In the genomic region with DNA sequence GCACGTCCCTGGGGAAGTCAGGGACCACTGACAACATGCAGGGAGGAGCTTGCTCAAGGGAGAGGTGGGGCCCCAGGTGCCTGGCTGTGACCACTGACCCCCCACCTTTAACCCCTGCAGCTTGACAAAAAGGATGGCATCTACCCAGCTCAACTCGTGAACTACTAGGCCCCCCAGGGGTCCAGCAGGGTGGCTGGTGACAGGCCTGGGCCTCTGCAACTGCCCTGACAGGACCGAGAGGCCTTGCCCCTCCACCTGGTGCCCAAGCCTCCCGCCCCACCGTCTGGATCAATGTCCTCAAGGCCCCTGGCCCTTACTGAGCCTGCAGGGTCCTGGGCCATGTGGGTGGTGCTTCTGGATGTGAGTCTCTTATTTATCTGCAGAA, we compare ENCODE assay signal across 18 cellular contexts. TPM values are rescaled to one million over a fixed set of nuclear protein-coding genes. Genes with fewer than 3 reads are reported as not detected.
DNase-seq lines count a peak whose midpoint lies in the region; ATAC-seq lines count a peak whose summit lies in the region.
"Had no signal": no experiment of that assay in that cellular context is flagged by ENCODE, and none has a peak within 500 bp of the region (broad histone marks: within the 10 kb centered on the region; RNA-seq: fewer than 3 reads in every experiment).

No MANE protein-coding gene starts in this region.

- H3K27ac ChIP-seq in aorta (ENCODE audit: low read depth in 1 of 2, low read length in 2 of 2) = no peak overlapping the region
- H3K27ac ChIP-seq: KMS-11 had no signal

- no peak overlapping the region for H3K27ac Mint-ChIP-seq in natural killer cell treated with Interleukin-12 subunit alpha and Interleukin-12 subunit beta and Interleukin-15 and Interleukin-18, amount 100 ng/mL, for 72 hours
- H3K27ac Mint-ChIP-seq: activated CD8-positive, alpha-beta T cell treated with anti-CD3 and anti-CD28 coated beads for 36 hours; activated T-helper 2 cell treated with anti-CD3 and anti-CD28 coated beads, Interferon-gamma antibody, Interleukin-2, Interleukin-4, amounts not matched to agents 10 μg/mL and 5 μg/mL and 100 μg/mL, durations not matched to agents 14 hours and 24 hours and 36 hours; dendritic cell treated with granulocyte-macrophage colony-stimulating factor and Interleukin-4, amounts not matched to agents 40 ng/mL and 50 ng/mL, for 4 days had no signal

- H3K36me3 ChIP-seq in aorta (ENCODE audit: control insufficient read depth in 1 of 2, insufficient read depth in 2 of 2, low read length in 1 of 2) = no peaks in the 10 kb centered on the region

- no peaks in the 10 kb centered on the region for H3K4me1 ChIP-seq in aorta (ENCODE audit: control insufficient read depth in 1 of 2, insufficient read depth in 2 of 2, low read length in 2 of 2)

- ATAC-seq in Right ventricle myocardium inferior = no peak
- no peak for ATAC-seq in left cardiac atrium
- peak; percentile 4 for ATAC-seq in esophagus mucosa
- no peak for ATAC-seq in natural killer cell treated with Interleukin-12 subunit alpha and Interleukin-12 subunit beta and Interleukin-15 and Interleukin-18, amount 100 ng/mL, for 72 hours
- no peak for ATAC-seq in aorta (ENCODE audit: low FRiP score)
- ATAC-seq: activated CD8-positive, alpha-beta T cell treated with anti-CD3 and anti-CD28 coated beads for 36 hours had no signal

- no peaks in the 10 kb centered on the region for H3K9me3 ChIP-seq in aorta (ENCODE audit: control insufficient read depth, low read length)
- H3K9me3 ChIP-seq: Caco-2 had no signal

- intact Hi-C loops in Right ventricle myocardium inferior (cut with DNase I) (loop anchor here (10.0 kb wide), 1 partner anchor 373 kb away; a partner anchor contains a TSS), left cardiac atrium (cut with DNase I) (loop anchor here in 1 of 2 donors (5.0 kb wide), 1 partner anchor 91 kb away; no protein-coding TSS in a partner anchor), aorta (cut with DNase I) (loop anchor here (2.0 to 10.0 kb wide), 3 partner anchors 69 to 373 kb away; a partner anchor contains a TSS)

- 72 to 78% methylated on average over 5 of the region's 5 CpGs for WGBS in aorta, 2 donors

- H3K36me3 Mint-ChIP-seq in natural killer cell treated with Interleukin-12 subunit alpha and Interleukin-12 subunit beta and Interleukin-15 and Interleukin-18, amount 100 ng/mL, for 72 hours = no peaks in the 10 kb centered on the region

- H3K4me3 ChIP-seq in aorta (ENCODE audit: low read length in 2 of 2) = no peak overlapping the region

- H3K27me3 ChIP-seq in aorta (ENCODE audit: control insufficient read depth in 1 of 2, insufficient read depth in 2 of 2, low read length in 1 of 2) = no peaks in the 10 kb centered on the region

- no peaks in the 10 kb centered on the region for H3K27me3 Mint-ChIP-seq in natural killer cell treated with Interleukin-12 subunit alpha and Interleukin-12 subunit beta and Interleukin-15 and Interleukin-18, amount 100 ng/mL, for 72 hours
- H3K27me3 Mint-ChIP-seq: activated CD8-positive, alpha-beta T cell treated with anti-CD3 and anti-CD28 coated beads for 36 hours had no signal

- H3K4me1 Mint-ChIP-seq in natural killer cell treated with Interleukin-12 subunit alpha and Interleukin-12 subunit beta and Interleukin-15 and Interleukin-18, amount 100 ng/mL, for 72 hours (ENCODE audit: low read depth in 2 of 2) = peaks cover 5 to 7% of the 10 kb centered on the region in 2 donors

- H3K4me3 Mint-ChIP-seq in natural killer cell treated with Interleukin-12 subunit alpha and Interleukin-12 subunit beta and Interleukin-15 and Interleukin-18, amount 100 ng/mL, for 72 hours = no peak overlapping the region
- H3K4me3 Mint-ChIP-seq: activated CD8-positive, alpha-beta T cell treated with anti-CD3 and anti-CD28 coated beads for 36 hours; dendritic cell treated with granulocyte-macrophage colony-stimulating factor and Interleukin-4, amounts not matched to agents 40 ng/mL and 50 ng/mL, for 4 days had no signal

- DNase-seq in Right ventricle myocardium inferior (ENCODE audit: missing footprints) = peak; percentile 66
- DNase-seq in left cardiac atrium = no peak
- peak; percentile 46 for DNase-seq in natural killer cell treated with Interleukin-12 subunit alpha and Interleukin-12 subunit beta and Interleukin-15 and Interleukin-18, amount 100 ng/mL, for 72 hours (ENCODE audit: low spot score)
- peak; percentile 42 to 74 for DNase-seq in aorta
- DNase-seq in cerebellum (ENCODE audit: low spot score) = no peak
- DNase-seq in HuH-7 (ENCODE audit: low spot score) = no peak
- DNase-seq in NCI-H1436 (lab: John Stamatoyannopoulos, UW) = no peak
- DNase-seq: activated CD8-positive, alpha-beta T cell treated with anti-CD3 and anti-CD28 coated beads for 36 hours; amygdala; Caco-2; GF-D8; NCI-H1436 treated with DMSO at 0.1 percent for 48 hours; NCI-H345; stimulated activated CD4-positive, alpha-beta T cell treated with anti-CD3 and anti-CD28 coated beads, Interleukin-4, amount 100 ng/mL, for 4 hours had no signal

- no peaks in the 10 kb centered on the region for H3K9me3 Mint-ChIP-seq in natural killer cell treated with Interleukin-12 subunit alpha and Interleukin-12 subunit beta and Interleukin-15 and Interleukin-18, amount 100 ng/mL, for 72 hours
- H3K9me3 Mint-ChIP-seq: activated CD8-positive, alpha-beta T cell treated with anti-CD3 and anti-CD28 coated beads for 36 hours; activated T-helper 2 cell treated with anti-CD3 and anti-CD28 coated beads, Interferon-gamma antibody, Interleukin-2, Interleukin-4, amounts not matched to agents 10 μg/mL and 5 μg/mL and 100 μg/mL, durations not matched to agents 14 hours and 24 hours and 36 hours; dendritic cell treated with granulocyte-macrophage colony-stimulating factor and Interleukin-4, amounts not matched to agents 40 ng/mL and 50 ng/mL, for 4 days had no signal

RNA-seq across cellular contexts. Expression of a gene that starts 26.3 kb away (rescaled TPM):
- total RNA-seq in Right ventricle myocardium inferior (17.6 TPM), left cardiac atrium (10 to 100 TPM; 24.9 to 38.9 TPM), esophagus mucosa (26.4 TPM), aorta (10 to 100 TPM; 25.4 to 26.6 TPM), cerebellum (60.3 TPM)
- 10 to 100 TPM; 14.8 to 48.9 TPM for total RNA-seq in natural killer cell treated with Interleukin-12 subunit alpha and Interleukin-12 subunit beta and Interleukin-15 and Interleukin-18, amount 100 ng/mL, for 72 hours
- 100 to 1,000 TPM in 1 of 2 donors, 10 to 100 TPM in 1; 33.7 to 101 TPM for polyA plus RNA-seq in aorta

RNA-seq across cellular contexts. Expression of a gene that starts 34.3 kb away (rescaled TPM):
- total RNA-seq in Right ventricle myocardium inferior = 25.4 TPM
- total RNA-seq in left cardiac atrium = 10 to 100 TPM; 20.5 to 22.7 TPM
- 51.4 TPM for total RNA-seq in esophagus mucosa
- total RNA-seq in natural killer cell treated with Interleukin-12 subunit alpha and Interleukin-12 subunit beta and Interleukin-15 and Interleukin-18, amount 100 ng/mL, for 72 hours = 10 to 100 TPM; 42.6 to 46.9 TPM
- total RNA-seq in aorta = 10 to 100 TPM; 27.1 to 36.4 TPM
- 10 to 100 TPM in 1 of 2 donors, 1 to 10 TPM in 1; 7.4 to 17.6 TPM for polyA plus RNA-seq in aorta
- 17.6 TPM for total RNA-seq in cerebellum

Comparison
In these comparisons a context has a peak if more than half of its experiments do, and no peak if none do; other contexts are left out.
1. DNase-seq: peak in Right ventricle myocardium inferior (single experiment), natural killer cell treated with Interleukin-12 subunit alpha and Interleukin-12 subunit beta and Interleukin-15 and Interleukin-18, amount 100 ng/mL, for 72 hours (single experiment) and aorta (2 of 2); none in left cardiac atrium (single experiment), cerebellum (single experiment), HuH-7 (single experiment) and NCI-H1436 (single experiment).